1 cellular context compared by ENCODE assay signal in genomic region chr9:79610019-79610760, GRCh38.
TF ChIP-seq lines count a peak whose summit lies in the region.

No MANE protein-coding gene starts in this region.

TF ChIP-seq in GM12878, 131 proteins besides CTCF, POLR2A, EP300 and RAD21:
- TF ChIP-seq E2F4 (IDR thresholded peaks at IDR 0.05; ENCODE audit: low read depth, low read length) (no peak), PAX5 (IDR thresholded peaks at IDR 0.05; ENCODE audit: borderline replicate concordance, low read depth, low read length) (0 out of 2 replicates have a peak, but pooled peaks have one; percentile 38)
- TF ChIP-seq, protein P1, sequence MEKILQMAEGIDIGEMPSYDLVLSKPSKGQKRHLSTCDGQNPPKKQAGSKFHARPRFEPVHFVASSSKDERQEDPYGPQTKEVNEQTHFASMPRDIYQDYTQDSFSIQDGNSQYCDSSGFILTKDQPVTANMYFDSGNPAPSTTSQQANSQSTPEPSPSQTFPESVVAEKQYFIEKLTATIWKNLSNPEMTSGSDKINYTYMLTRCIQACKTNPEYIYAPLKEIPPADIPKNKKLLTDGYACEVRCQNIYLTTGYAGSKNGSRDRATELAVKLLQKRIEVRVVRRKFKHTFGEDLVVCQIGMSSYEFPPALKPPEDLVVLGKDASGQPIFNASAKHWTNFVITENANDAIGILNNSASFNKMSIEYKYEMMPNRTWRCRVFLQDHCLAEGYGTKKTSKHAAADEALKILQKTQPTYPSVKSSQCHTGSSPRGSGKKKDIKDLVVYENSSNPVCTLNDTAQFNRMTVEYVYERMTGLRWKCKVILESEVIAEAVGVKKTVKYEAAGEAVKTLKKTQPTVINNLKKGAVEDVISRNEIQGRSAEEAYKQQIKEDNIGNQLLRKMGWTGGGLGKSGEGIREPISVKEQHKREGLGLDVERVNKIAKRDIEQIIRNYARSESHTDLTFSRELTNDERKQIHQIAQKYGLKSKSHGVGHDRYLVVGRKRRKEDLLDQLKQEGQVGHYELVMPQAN (conservative IDR thresholded peaks at IDR 0.05): no peak
